Comparison of ENCODE assay signal across 21 cellular contexts in the genomic region with DNA sequence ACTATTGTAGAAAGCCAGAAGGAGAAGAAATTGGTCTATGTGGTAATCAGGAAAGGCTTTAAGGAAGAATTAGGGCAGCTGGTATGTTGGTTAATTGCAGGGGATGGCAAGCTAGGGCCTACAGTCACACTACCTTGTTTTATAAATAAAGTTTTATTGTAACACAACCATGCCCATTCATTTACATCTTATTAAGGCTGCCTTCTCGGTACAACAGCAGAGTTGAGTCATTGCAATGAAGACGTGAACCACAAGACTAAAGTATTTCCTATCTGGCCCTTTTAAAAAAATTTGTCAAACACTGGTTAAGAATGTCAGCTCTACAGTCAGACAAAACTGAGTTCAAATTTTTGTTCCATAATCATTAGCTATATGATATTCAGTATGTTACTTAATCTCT.
"Had no signal": no experiment of that assay in that cellular context is flagged by ENCODE, and none has a peak within 500 bp of the region (broad histone marks: within the 10 kb centered on the region; RNA-seq: fewer than 3 reads in every experiment).

No MANE protein-coding gene starts in this region.

- H3K9me3 ChIP-seq: colonic mucosa, left ventricle myocardium inferior, ovary, stomach, testis, upper lobe of left lung had no signal

- H3K36me3 Mint-ChIP-seq: activated naive CD4-positive, alpha-beta T cell treated with anti-CD3 and anti-CD28 coated beads, Interleukin-2, amount 50 U/mL, for 72 hours; naive B cell had no signal

- H3K36me3 ChIP-seq: colonic mucosa, left ventricle myocardium inferior, ovary, stomach, upper lobe of left lung had no signal

- H3K27ac Mint-ChIP-seq: activated CD4-positive, alpha-beta T cell treated with anti-CD3 and anti-CD28 coated beads for 36 hours; activated CD8-positive, alpha-beta T cell treated with anti-CD3 and anti-CD28 coated beads for 36 hours; activated naive CD4-positive, alpha-beta T cell treated with anti-CD3 and anti-CD28 coated beads, Interleukin-2, amount 50 U/mL, for 72 hours; activated T-cell treated with anti-CD3 and anti-CD28 coated beads, Interleukin-2, amount 50 U/mL, for 72 hours; naive B cell had no signal

- ATAC-seq: activated CD4-positive, alpha-beta T cell treated with anti-CD3 and anti-CD28 coated beads for 36 hours; activated CD8-positive, alpha-beta T cell treated with anti-CD3 and anti-CD28 coated beads for 36 hours; activated T-cell treated with anti-CD3 and anti-CD28 coated beads, Interleukin-2, amount 50 U/mL, for 72 hours; foreskin keratinocyte had no signal

- H3K4me3 Mint-ChIP-seq: activated CD4-positive, alpha-beta T cell treated with anti-CD3 and anti-CD28 coated beads for 36 hours; activated CD8-positive, alpha-beta T cell treated with anti-CD3 and anti-CD28 coated beads for 36 hours; activated T-cell treated with anti-CD3 and anti-CD28 coated beads, Interleukin-2, amount 50 U/mL, for 72 hours; naive B cell had no signal

- DNase-seq: activated CD4-positive, alpha-beta T cell treated with anti-CD3 and anti-CD28 coated beads for 36 hours; activated CD8-positive, alpha-beta T cell treated with anti-CD3 and anti-CD28 coated beads for 36 hours; activated gamma-delta T cell; activated T-cell treated with anti-CD3 and anti-CD28 coated beads, Interleukin-2, amount 50 U/mL, for 72 hours; amniotic stem cell; caudate nucleus; colonic mucosa; effector CD4-positive, alpha-beta T cell; foreskin keratinocyte; glutamatergic neuron; hypothalamus; left ventricle myocardium inferior; naive B cell; ovary; stimulated activated CD4-positive, alpha-beta T cell treated with anti-CD3 and anti-CD28 coated beads, Interleukin-12 subunit alpha, Interleukin-12 subunit beta, amount 100 ng/mL, for 4 hours; stimulated activated CD4-positive, alpha-beta T cell treated with anti-CD3 and anti-CD28 coated beads, Interleukin-2, amount 100 ng/mL, for 24 hours; stomach; T-helper 9 cell; testis; upper lobe of left lung had no signal

- H3K4me1 ChIP-seq: colonic mucosa, foreskin keratinocyte, left ventricle myocardium inferior, stomach, testis, upper lobe of left lung had no signal

- H3K27me3 Mint-ChIP-seq: activated CD4-positive, alpha-beta T cell treated with anti-CD3 and anti-CD28 coated beads for 36 hours; activated CD8-positive, alpha-beta T cell treated with anti-CD3 and anti-CD28 coated beads for 36 hours; naive B cell had no signal

- H3K4me3 ChIP-seq: colonic mucosa, left ventricle myocardium inferior, ovary, stomach, testis, upper lobe of left lung had no signal

- H3K27me3 ChIP-seq: colonic mucosa, foreskin keratinocyte, ovary, stomach, testis, upper lobe of left lung had no signal

- H3K9me3 Mint-ChIP-seq: activated CD8-positive, alpha-beta T cell treated with anti-CD3 and anti-CD28 coated beads for 36 hours; activated naive CD4-positive, alpha-beta T cell treated with anti-CD3 and anti-CD28 coated beads, Interleukin-2, amount 50 U/mL, for 72 hours; activated T-cell treated with anti-CD3 and anti-CD28 coated beads, Interleukin-2, amount 50 U/mL, for 72 hours had no signal

- H3K27ac ChIP-seq: colonic mucosa, foreskin keratinocyte, left ventricle myocardium inferior, ovary, stomach, testis, upper lobe of left lung had no signal
